Comparison of ENCODE assay signal across 8 cellular contexts in genomic region chr9:96398582-96399334, GRCh38. TPM values are rescaled to one million over a fixed set of nuclear protein-coding genes. Genes with fewer than 3 reads are reported as not detected.
DNase-seq lines count a peak whose midpoint lies in the region; ATAC-seq and TF ChIP-seq lines count a peak whose summit lies in the region.

No MANE protein-coding gene starts in this region.

- DNase-seq in CD4-positive, alpha-beta T cell = peak in 1 of 10 experiments; percentile 17
- DNase-seq in left lobe of liver (ENCODE audit: low spot score) (no peak), pons (ENCODE audit: low spot score) (no peak), NCI-H1694 treated with DMSO at 0.1 percent for 48 hours (lab: John Stamatoyannopoulos, UW) (no peak)

- H3K27me3 Mint-ChIP-seq in CD4-positive, alpha-beta T cell = no peaks in the 10 kb centered on the region

- H3K9me3 Mint-ChIP-seq in CD4-positive, alpha-beta T cell = peaks cover 6% of the 10 kb centered on the region

- intact Hi-C loops in CD4-positive, alpha-beta T cell (cut with DNase I, micrococcal nuclease) = no loop called here

- peaks cover 25% of the 10 kb centered on the region for H3K4me1 Mint-ChIP-seq in CD4-positive, alpha-beta T cell (ENCODE audit: low read depth)

- CTCF ChIA-PET in CD4-positive, alpha-beta T cell (lab: Charles Lee) = interaction anchor here (1.5 to 1.7 kb wide), 2 partner anchors 10 to 18 kb away, joined by 3 to 5 read pairs; no protein-coding TSS in a partner anchor

- peak overlapping the region; percentile 74 for H3K4me3 Mint-ChIP-seq in CD4-positive, alpha-beta T cell

- H3K27me3 ChIP-seq in CD4-positive, alpha-beta T cell (ENCODE audit: control insufficient read depth, insufficient read depth, low read length) = no peaks in the 10 kb centered on the region

- peak overlapping the region; percentile 48 for H3K27ac ChIP-seq in CD4-positive, alpha-beta T cell (ENCODE audit: low read depth, low read length)

- peaks cover 7% of the 10 kb centered on the region for H3K36me3 Mint-ChIP-seq in CD4-positive, alpha-beta T cell (ENCODE audit: low read depth)

- H3K27ac Mint-ChIP-seq in CD4-positive, alpha-beta T cell = peak overlapping the region; percentile 92

- POLR2A ChIA-PET in CD4-positive, alpha-beta T cell (lab: Charles Lee) = interaction anchor here (0.9 to 3.8 kb wide), 13 partner anchors 11 to 168 kb away, joined by 3 to 21 read pairs (median 7); partner anchors contain the start of genes HABP4, SLC35D2 and ZNF367

- peaks cover 3% of the 10 kb centered on the region for H3K9me3 ChIP-seq in CD4-positive, alpha-beta T cell (ENCODE audit: control insufficient read depth, low read length)

- ATAC-seq in CD4-positive, alpha-beta T cell (ENCODE audit: poor library complexity) = peak; percentile 79
- peak; percentile 62 for ATAC-seq in GM21515 (IDR thresholded peaks at IDR 0.05; ENCODE audit: unreplicated experiment)
- ATAC-seq in SK-N-SH treated with all-trans-retinoic acid at 6 μM for 48 hours = peak; percentile 82
- ATAC-seq in left lobe of liver = peak; percentile 21
- no peak for ATAC-seq in HG02870 (IDR thresholded peaks at IDR 0.05; ENCODE audit: unreplicated experiment)
- no peak for ATAC-seq in HG03439 (IDR thresholded peaks at IDR 0.05; ENCODE audit: unreplicated experiment)

- TF ChIP-seq CTCF in CD4-positive, alpha-beta T cell (IDR thresholded peaks at IDR 0.05) = no peak

TF ChIP-seq in SK-N-SH treated with all-trans-retinoic acid at 6 μM for 48 hours, 23 proteins besides CTCF, POLR2A, EP300 and RAD21:
- TF ChIP-seq ZC3H10 (CRISPR knock-in tag; IDR thresholded peaks at IDR 0.05) (no peak), TSHZ2 (CRISPR knock-in tag; IDR thresholded peaks at IDR 0.05) (no peak), CSRNP3 (CRISPR knock-in tag; IDR thresholded peaks at IDR 0.05) (no peak)
TF ChIP-seq in SK-N-SH treated with all-trans-retinoic acid at 6 μM for 48 hours: peak in this region for 0.

RNA-seq across cellular contexts. Expression of gene SLC35D2, which starts 15.2 kb away (rescaled TPM):
- 10 to 100 TPM; 13.2 to 14.7 TPM for total RNA-seq in CD4-positive, alpha-beta T cell
- 33.2 TPM for total RNA-seq in left lobe of liver

RNA-seq across cellular contexts. Expression of gene ZNF367, which starts 19.4 kb away (rescaled TPM):
- 1 to 10 TPM; 6.5 to 6.7 TPM for total RNA-seq in CD4-positive, alpha-beta T cell
- 1.0 TPM for total RNA-seq in left lobe of liver

RNA-seq across cellular contexts. Expression of gene HABP4, which starts 51.2 kb away (rescaled TPM):
- 10 to 100 TPM; 29.7 to 31.7 TPM for total RNA-seq in CD4-positive, alpha-beta T cell
- 2.4 TPM for total RNA-seq in left lobe of liver

Comparison
In these comparisons a context has a peak if more than half of its experiments do, and no peak if none do; other contexts are left out.
1. ATAC-seq: peak in CD4-positive, alpha-beta T cell (single experiment), GM21515 (single experiment), SK-N-SH treated with all-trans-retinoic acid at 6 μM for 48 hours (single experiment) and left lobe of liver (single experiment); none in HG02870 (single experiment) and HG03439 (single experiment).